Comparison of ENCODE assay signal across 13 cellular contexts in genomic region chr9:135067091-135067710, GRCh38. TPM values are rescaled to one million over a fixed set of nuclear protein-coding genes. Genes with fewer than 3 reads are reported as not detected.
"Had no signal": no experiment of that assay in that cellular context is flagged by ENCODE, and none has a peak within 500 bp of the region (broad histone marks: within the 10 kb centered on the region; RNA-seq: fewer than 3 reads in every experiment).

No MANE protein-coding gene starts in this region.

- H3K36me3 ChIP-seq: gastroesophageal sphincter, WERI-Rb-1 had no signal

- H3K4me3 ChIP-seq: dorsolateral prefrontal cortex, gastroesophageal sphincter had no signal

- H3K27ac Mint-ChIP-seq: activated CD8-positive, alpha-beta memory T cell treated with anti-CD3 and anti-CD28 coated beads, Interleukin-2, amount 10 ng/mL, durations not matched to agents 7 days and 5 days; nephron; T-helper 17 cell; type B pancreatic cell had no signal

- H3K4me1 ChIP-seq: gastroesophageal sphincter had no signal

- H3K27ac ChIP-seq: dorsolateral prefrontal cortex, gastroesophageal sphincter, WERI-Rb-1 had no signal

- ATAC-seq: activated CD8-positive, alpha-beta memory T cell treated with anti-CD3 and anti-CD28 coated beads, Interleukin-2, amount 10 ng/mL, durations not matched to agents 7 days and 5 days; gastroesophageal sphincter; T-helper 17 cell had no signal

- H3K4me1 Mint-ChIP-seq: activated CD8-positive, alpha-beta memory T cell treated with anti-CD3 and anti-CD28 coated beads, Interleukin-2, amount 10 ng/mL, durations not matched to agents 7 days and 5 days; nephron had no signal

- DNase-seq: activated CD4-positive, alpha-beta T cell treated with anti-CD3 and anti-CD28 coated beads, Interleukin-2, amount 50 U/mL, for 48 hours; activated CD8-positive, alpha-beta memory T cell treated with anti-CD3 and anti-CD28 coated beads, Interleukin-2, amount 10 ng/mL, durations not matched to agents 7 days and 5 days; activated naive CD4-positive, alpha-beta T cell; stimulated activated CD4-positive, alpha-beta T cell treated with anti-CD3 and anti-CD28 coated beads, Interleukin-4, amount 100 ng/mL, for 4 hours; stimulated activated CD8-positive, alpha-beta memory T cell treated with anti-CD3 and anti-CD28 coated beads, Interleukin-4, amount 100 ng/mL, for 48 hours; stimulated activated naive CD4-positive, alpha-beta T cell treated with Interleukin-2 at 50 U/mL for 16 hours; substantia nigra; T-helper 17 cell; WERI-Rb-1 had no signal

- H3K36me3 Mint-ChIP-seq: activated CD8-positive, alpha-beta memory T cell treated with anti-CD3 and anti-CD28 coated beads, Interleukin-2, amount 10 ng/mL, durations not matched to agents 7 days and 5 days had no signal

- H3K4me3 Mint-ChIP-seq: activated CD8-positive, alpha-beta memory T cell treated with anti-CD3 and anti-CD28 coated beads, Interleukin-2, amount 10 ng/mL, durations not matched to agents 7 days and 5 days; nephron; T-helper 17 cell; type B pancreatic cell had no signal

- H3K27me3 Mint-ChIP-seq: activated CD8-positive, alpha-beta memory T cell treated with anti-CD3 and anti-CD28 coated beads, Interleukin-2, amount 10 ng/mL, durations not matched to agents 7 days and 5 days had no signal

RNA-seq across cellular contexts. Expression of gene OLFM1, which starts 20.3 kb away (rescaled TPM):
- total RNA-seq: T-helper 17 cell had no signal
